25 cellular contexts compared by ENCODE assay signal in genomic region chr16:86296263-86296662, GRCh38.
"Had no signal": no experiment of that assay in that cellular context is flagged by ENCODE, and none has a peak within 500 bp of the region (broad histone marks: within the 10 kb centered on the region; RNA-seq: fewer than 3 reads in every experiment).

No MANE protein-coding gene starts in this region.

- H3K36me3 ChIP-seq: neutrophil, upper lobe of left lung, vagina had no signal

- H3K9me3 ChIP-seq: neutrophil, upper lobe of left lung, vagina had no signal

- H3K27ac ChIP-seq: neutrophil, upper lobe of left lung had no signal

- H3K4me3 Mint-ChIP-seq: activated CD8-positive, alpha-beta memory T cell treated with anti-CD3 and anti-CD28 coated beads, Interleukin-2, amount 10 ng/mL, durations not matched to agents 7 days and 5 days; activated CD8-positive, alpha-beta T cell treated with anti-CD3 and anti-CD28 coated beads for 36 hours; central memory CD8-positive, alpha-beta T cell; natural killer cell; stimulated activated effector memory CD8-positive, alpha-beta T cell treated with anti-CD3 and anti-CD28 coated beads, Interleukin-12 subunit alpha, Interleukin-12 subunit beta, amount 100 ng/mL, for 72 hours; stimulated activated naive CD8-positive, alpha-beta T cell treated with anti-CD3 and anti-CD28 coated beads, Interleukin-15, Interleukin-2, amounts not matched to agents 100 ng/mL and 50 ng/mL, for 24 hours; T-helper 17 cell; WTC11 had no signal

- H3K27ac Mint-ChIP-seq: activated CD8-positive, alpha-beta memory T cell treated with anti-CD3 and anti-CD28 coated beads, Interleukin-2, amount 10 ng/mL, durations not matched to agents 7 days and 5 days; activated CD8-positive, alpha-beta T cell treated with anti-CD3 and anti-CD28 coated beads for 36 hours; activated T-helper 2 cell treated with anti-CD3 and anti-CD28 coated beads, Interferon-gamma antibody, Interleukin-2, Interleukin-4, amounts not matched to agents 10 μg/mL and 5 μg/mL and 100 μg/mL, durations not matched to agents 14 hours and 24 hours and 36 hours; natural killer cell; stimulated activated effector memory CD8-positive, alpha-beta T cell treated with anti-CD3 and anti-CD28 coated beads, Interleukin-12 subunit alpha, Interleukin-12 subunit beta, amount 100 ng/mL, for 72 hours; stimulated activated naive CD8-positive, alpha-beta T cell treated with anti-CD3 and anti-CD28 coated beads, Interleukin-15, Interleukin-2, amounts not matched to agents 100 ng/mL and 50 ng/mL, for 24 hours; T-helper 17 cell; WTC11 had no signal

- DNase-seq: activated CD4-positive, alpha-beta T cell treated with anti-CD3 and anti-CD28 coated beads for 1 hour; activated CD4-positive, alpha-beta T cell treated with anti-CD3 and anti-CD28 coated beads, Interleukin-2, amount 50 U/mL, for 1 hour; activated CD8-positive, alpha-beta memory T cell treated with anti-CD3 and anti-CD28 coated beads, Interleukin-2, amount 10 ng/mL, durations not matched to agents 7 days and 5 days; activated CD8-positive, alpha-beta T cell treated with anti-CD3 and anti-CD28 coated beads for 36 hours; activated T-cell treated with anti-CD3 and anti-CD28 coated beads, Interleukin-2, amount 50 U/mL, for 48 hours; anterior cingulate cortex; dermis blood vessel endothelial cell; effector memory CD4-positive, alpha-beta T cell; islet precursor cell; left ventricle myocardium superior; natural killer cell; small intestine; stimulated activated CD4-positive, alpha-beta T cell treated with anti-CD3 and anti-CD28 coated beads, Interleukin-4, amount 100 ng/mL, for 24 hours; substantia nigra; T-helper 17 cell; T1000; upper lobe of left lung had no signal

- H3K4me3 ChIP-seq: upper lobe of left lung, vagina had no signal

- H3K36me3 Mint-ChIP-seq: activated CD8-positive, alpha-beta memory T cell treated with anti-CD3 and anti-CD28 coated beads, Interleukin-2, amount 10 ng/mL, durations not matched to agents 7 days and 5 days; natural killer cell; stimulated activated effector memory CD8-positive, alpha-beta T cell treated with anti-CD3 and anti-CD28 coated beads, Interleukin-12 subunit alpha, Interleukin-12 subunit beta, amount 100 ng/mL, for 72 hours; WTC11 had no signal

- H3K27me3 ChIP-seq: upper lobe of left lung, vagina had no signal

- H3K9me3 Mint-ChIP-seq: activated CD8-positive, alpha-beta T cell treated with anti-CD3 and anti-CD28 coated beads for 36 hours; activated naive CD4-positive, alpha-beta T cell treated with anti-CD3 and anti-CD28 coated beads, Interleukin-2, amount 50 U/mL, for 72 hours; activated T-helper 2 cell treated with anti-CD3 and anti-CD28 coated beads, Interferon-gamma antibody, Interleukin-2, Interleukin-4, amounts not matched to agents 10 μg/mL and 5 μg/mL and 100 μg/mL, durations not matched to agents 14 hours and 24 hours and 36 hours; central memory CD8-positive, alpha-beta T cell; natural killer cell; stimulated activated effector memory CD8-positive, alpha-beta T cell treated with anti-CD3 and anti-CD28 coated beads, Interleukin-12 subunit alpha, Interleukin-12 subunit beta, amount 100 ng/mL, for 72 hours; stimulated activated naive CD8-positive, alpha-beta T cell treated with anti-CD3 and anti-CD28 coated beads, Interleukin-15, Interleukin-2, amounts not matched to agents 100 ng/mL and 50 ng/mL, for 24 hours; WTC11 had no signal

- H3K4me1 Mint-ChIP-seq: activated CD8-positive, alpha-beta memory T cell treated with anti-CD3 and anti-CD28 coated beads, Interleukin-2, amount 10 ng/mL, durations not matched to agents 7 days and 5 days; central memory CD8-positive, alpha-beta T cell had no signal
